In the genomic region with DNA sequence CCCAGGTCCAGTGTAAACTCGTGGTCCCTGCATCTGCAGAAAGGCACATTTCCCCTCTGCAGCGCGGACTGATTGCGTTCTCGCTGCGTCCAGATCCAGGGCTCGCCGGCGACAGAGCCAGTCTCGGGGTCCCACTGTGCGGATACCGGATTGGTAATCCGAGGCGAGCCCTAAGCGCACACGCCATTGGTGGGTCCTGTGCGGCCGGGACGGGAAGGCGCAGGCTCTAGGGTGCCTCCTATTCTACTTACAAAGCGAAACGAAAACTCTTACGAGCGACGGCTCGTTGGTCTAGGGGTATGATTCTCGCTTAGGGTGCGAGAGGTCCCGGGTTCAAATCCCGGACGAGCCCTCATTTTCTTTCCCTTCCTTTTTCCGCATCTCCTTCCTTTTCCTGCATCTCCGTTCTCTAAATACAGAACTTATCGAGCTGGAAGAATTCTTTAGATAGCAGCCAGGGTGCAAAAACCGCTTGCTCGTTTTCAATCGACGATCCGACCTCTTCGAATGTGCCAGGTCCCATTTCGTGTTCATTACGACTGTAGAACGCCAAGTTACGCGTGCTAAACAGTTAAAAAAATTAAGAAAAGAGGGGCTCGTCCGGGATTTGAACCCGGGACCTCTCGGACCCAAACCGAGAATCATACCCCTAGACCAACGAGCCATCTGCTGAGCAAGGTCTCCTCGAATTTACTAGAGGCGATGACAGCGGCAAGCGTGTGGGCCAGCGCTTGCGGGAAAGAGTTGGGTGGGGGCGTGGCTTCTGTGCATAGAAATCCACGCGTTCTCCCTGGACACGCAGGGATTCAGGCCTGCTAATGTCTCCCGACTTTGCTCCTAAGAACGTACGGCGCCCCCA, we compare ENCODE assay signal across 1 cellular context.
A peak's percentile ranks its signal among the peaks of the same experiment; 100 is the strongest.
TF ChIP-seq lines count a peak whose summit lies in the region.

No MANE protein-coding gene starts in this region.

TF ChIP-seq in HepG2, 621 proteins besides CTCF, POLR2A, EP300 and RAD21 (continued from another document and continues in another):
- TF ChIP-seq, protein P1, sequence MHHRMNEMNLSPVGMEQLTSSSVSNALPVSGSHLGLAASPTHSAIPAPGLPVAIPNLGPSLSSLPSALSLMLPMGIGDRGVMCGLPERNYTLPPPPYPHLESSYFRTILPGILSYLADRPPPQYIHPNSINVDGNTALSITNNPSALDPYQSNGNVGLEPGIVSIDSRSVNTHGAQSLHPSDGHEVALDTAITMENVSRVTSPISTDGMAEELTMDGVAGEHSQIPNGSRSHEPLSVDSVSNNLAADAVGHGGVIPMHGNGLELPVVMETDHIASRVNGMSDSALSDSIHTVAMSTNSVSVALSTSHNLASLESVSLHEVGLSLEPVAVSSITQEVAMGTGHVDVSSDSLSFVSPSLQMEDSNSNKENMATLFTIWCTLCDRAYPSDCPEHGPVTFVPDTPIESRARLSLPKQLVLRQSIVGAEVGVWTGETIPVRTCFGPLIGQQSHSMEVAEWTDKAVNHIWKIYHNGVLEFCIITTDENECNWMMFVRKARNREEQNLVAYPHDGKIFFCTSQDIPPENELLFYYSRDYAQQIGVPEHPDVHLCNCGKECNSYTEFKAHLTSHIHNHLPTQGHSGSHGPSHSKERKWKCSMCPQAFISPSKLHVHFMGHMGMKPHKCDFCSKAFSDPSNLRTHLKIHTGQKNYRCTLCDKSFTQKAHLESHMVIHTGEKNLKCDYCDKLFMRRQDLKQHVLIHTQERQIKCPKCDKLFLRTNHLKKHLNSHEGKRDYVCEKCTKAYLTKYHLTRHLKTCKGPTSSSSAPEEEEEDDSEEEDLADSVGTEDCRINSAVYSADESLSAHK (CRISPR knock-in tag; IDR thresholded peaks at IDR 0.05; ENCODE audit: borderline replicate concordance), result no peak
- TF ChIP-seq RERE (CRISPR knock-in tag; IDR thresholded peaks at IDR 0.05; ENCODE audit: low read depth) (peak; percentile 23; the same call in 1 of the 2 replicates), RAD51 (IDR thresholded peaks at IDR 0.05; ENCODE audit: borderline replicate concordance) (no peak), ZNF256 (CRISPR knock-in tag; conservative IDR thresholded peaks at IDR 0.05) (no peak), KLF12 (CRISPR knock-in tag; IDR thresholded peaks at IDR 0.05; ENCODE audit: borderline replicate concordance) (no peak; the same call in 1 of the 2 replicates), MTERF4 (CRISPR knock-in tag; IDR thresholded peaks at IDR 0.05) (no peak), PHB2 (IDR thresholded peaks at IDR 0.05; ENCODE audit: partially characterized antibody) (no peak), SP1 (IDR thresholded peaks at IDR 0.05) (no peak), SP1 (CRISPR knock-in tag; IDR thresholded peaks at IDR 0.05) (peak; percentile 65; the same call in 1 of the 2 replicates), ZNF713 (CRISPR knock-in tag; IDR thresholded peaks at IDR 0.05) (no peak), KMT2B (CRISPR knock-in tag; IDR thresholded peaks at IDR 0.05) (peak; percentile 75), ZKSCAN8 (CRISPR knock-in tag; IDR thresholded peaks at IDR 0.05; ENCODE audit: borderline replicate concordance) (peak; percentile 16; the same call in 1 of the 2 replicates), FOXM1 (CRISPR knock-in tag; IDR thresholded peaks at IDR 0.05) (no peak), TCF7L2 (IDR thresholded peaks at IDR 0.05; ENCODE audit: low read depth, low read length) (no peak), HNRNPUL1 (IDR thresholded peaks at IDR 0.05; ENCODE audit: low read depth, low read length) (no peak), ZNF407 (CRISPR knock-in tag; IDR thresholded peaks at IDR 0.05; ENCODE audit: not compliant biosample characterization) (peak; percentile 59), IRF2 (CRISPR knock-in tag; IDR thresholded peaks at IDR 0.05) (peak; percentile 78; the same call in 1 of the 2 replicates), ZFP90 (CRISPR knock-in tag; IDR thresholded peaks at IDR 0.05; ENCODE audit: borderline replicate concordance) (no peak), ZBTB7A (CRISPR knock-in tag; IDR thresholded peaks at IDR 0.05) (no peak), ZNF703 (CRISPR knock-in tag; IDR thresholded peaks at IDR 0.05; ENCODE audit: borderline replicate concordance) (no peak), ELK4 (CRISPR knock-in tag; IDR thresholded peaks at IDR 0.05; ENCODE audit: borderline replicate concordance) (no peak)
- TF ChIP-seq, protein P2, sequence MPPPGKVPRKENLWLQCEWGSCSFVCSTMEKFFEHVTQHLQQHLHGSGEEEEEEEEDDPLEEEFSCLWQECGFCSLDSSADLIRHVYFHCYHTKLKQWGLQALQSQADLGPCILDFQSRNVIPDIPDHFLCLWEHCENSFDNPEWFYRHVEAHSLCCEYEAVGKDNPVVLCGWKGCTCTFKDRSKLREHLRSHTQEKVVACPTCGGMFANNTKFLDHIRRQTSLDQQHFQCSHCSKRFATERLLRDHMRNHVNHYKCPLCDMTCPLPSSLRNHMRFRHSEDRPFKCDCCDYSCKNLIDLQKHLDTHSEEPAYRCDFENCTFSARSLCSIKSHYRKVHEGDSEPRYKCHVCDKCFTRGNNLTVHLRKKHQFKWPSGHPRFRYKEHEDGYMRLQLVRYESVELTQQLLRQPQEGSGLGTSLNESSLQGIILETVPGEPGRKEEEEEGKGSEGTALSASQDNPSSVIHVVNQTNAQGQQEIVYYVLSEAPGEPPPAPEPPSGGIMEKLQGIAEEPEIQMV (CRISPR knock-in tag; IDR thresholded peaks at IDR 0.05; ENCODE audit: low read depth), result peak; percentile 81; the same call in 1 of the 2 replicates
- TF ChIP-seq, protein P3, sequence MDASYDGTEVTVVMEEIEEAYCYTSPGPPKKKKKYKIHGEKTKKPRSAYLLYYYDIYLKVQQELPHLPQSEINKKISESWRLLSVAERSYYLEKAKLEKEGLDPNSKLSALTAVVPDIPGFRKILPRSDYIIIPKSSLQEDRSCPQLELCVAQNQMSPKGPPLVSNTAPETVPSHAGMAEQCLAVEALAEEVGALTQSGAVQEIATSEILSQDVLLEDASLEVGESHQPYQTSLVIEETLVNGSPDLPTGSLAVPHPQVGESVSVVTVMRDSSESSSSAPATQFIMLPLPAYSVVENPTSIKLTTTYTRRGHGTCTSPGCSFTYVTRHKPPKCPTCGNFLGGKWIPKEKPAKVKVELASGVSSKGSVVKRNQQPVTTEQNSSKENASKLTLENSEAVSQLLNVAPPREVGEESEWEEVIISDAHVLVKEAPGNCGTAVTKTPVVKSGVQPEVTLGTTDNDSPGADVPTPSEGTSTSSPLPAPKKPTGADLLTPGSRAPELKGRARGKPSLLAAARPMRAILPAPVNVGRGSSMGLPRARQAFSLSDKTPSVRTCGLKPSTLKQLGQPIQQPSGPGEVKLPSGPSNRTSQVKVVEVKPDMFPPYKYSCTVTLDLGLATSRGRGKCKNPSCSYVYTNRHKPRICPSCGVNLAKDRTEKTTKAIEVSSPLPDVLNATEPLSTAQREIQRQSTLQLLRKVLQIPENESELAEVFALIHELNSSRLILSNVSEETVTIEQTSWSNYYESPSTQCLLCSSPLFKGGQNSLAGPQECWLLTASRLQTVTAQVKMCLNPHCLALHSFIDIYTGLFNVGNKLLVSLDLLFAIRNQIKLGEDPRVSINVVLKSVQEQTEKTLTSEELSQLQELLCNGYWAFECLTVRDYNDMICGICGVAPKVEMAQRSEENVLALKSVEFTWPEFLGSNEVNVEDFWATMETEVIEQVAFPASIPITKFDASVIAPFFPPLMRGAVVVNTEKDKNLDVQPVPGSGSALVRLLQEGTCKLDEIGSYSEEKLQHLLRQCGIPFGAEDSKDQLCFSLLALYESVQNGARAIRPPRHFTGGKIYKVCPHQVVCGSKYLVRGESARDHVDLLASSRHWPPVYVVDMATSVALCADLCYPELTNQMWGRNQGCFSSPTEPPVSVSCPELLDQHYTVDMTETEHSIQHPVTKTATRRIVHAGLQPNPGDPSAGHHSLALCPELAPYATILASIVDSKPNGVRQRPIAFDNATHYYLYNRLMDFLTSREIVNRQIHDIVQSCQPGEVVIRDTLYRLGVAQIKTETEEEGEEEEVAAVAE (CRISPR knock-in tag; IDR thresholded peaks at IDR 0.05; ENCODE audit: borderline replicate concordance), result peak; percentile 98
